9 cellular contexts compared by ENCODE assay signal in the genomic region with DNA sequence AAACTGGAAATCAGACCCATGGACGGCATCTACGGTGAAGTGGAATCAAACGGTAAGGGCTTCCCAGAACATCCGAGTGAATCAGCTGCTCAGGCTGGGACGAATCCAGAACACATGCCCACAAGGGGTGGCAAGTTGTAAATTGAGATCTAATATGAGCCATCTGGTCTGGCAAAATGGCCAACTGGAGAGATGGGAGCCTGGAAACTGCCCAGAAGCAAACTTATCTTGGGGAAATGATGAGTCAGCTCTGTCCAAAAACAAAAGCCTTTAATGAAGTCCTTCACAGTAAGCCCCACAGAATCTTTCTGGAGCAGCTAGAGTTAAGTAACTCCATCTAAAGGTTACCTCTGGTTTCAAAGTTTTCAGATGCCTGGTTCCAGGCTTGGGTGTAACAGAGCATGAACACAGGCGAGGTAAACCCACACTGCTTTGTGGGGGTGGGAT. TPM values are rescaled to one million over a fixed set of nuclear protein-coding genes. Genes with fewer than 3 reads are reported as not detected.
DNase-seq lines count a peak whose midpoint lies in the region; ATAC-seq, FAIRE-seq and TF ChIP-seq lines count a peak whose summit lies in the region.
"Had no signal": no experiment of that assay in that cellular context is flagged by ENCODE, and none has a peak within 500 bp of the region (broad histone marks: within the 10 kb centered on the region; RNA-seq: fewer than 3 reads in every experiment).

No MANE protein-coding gene starts in this region.

- H3K27ac ChIP-seq in K562 (ENCODE audit: extremely low read depth, low read depth, low read length) (no peak overlapping the region), tibial nerve (peak overlapping the region in 3 of 4 donors; percentile 35 to 73 (median 67))

- H3K9me3 Mint-ChIP-seq in activated CD4-positive, alpha-beta T cell treated with anti-CD3 and anti-CD28 coated beads, Interleukin-2, amount 10 ng/mL, durations not matched to agents 24 days and 14 days = no peaks in the 10 kb centered on the region
- H3K9me3 Mint-ChIP-seq: memory B cell had no signal

- no peak for TF ChIP-seq POLR2A in K562 (conservative IDR thresholded peaks at IDR 0.05)
- no peak for TF ChIP-seq POLR2A in tibial nerve (IDR thresholded peaks at IDR 0.05)

- H3K27me3 Mint-ChIP-seq in activated CD4-positive, alpha-beta T cell treated with anti-CD3 and anti-CD28 coated beads, Interleukin-2, amount 10 ng/mL, durations not matched to agents 24 days and 14 days = peaks cover 3% of the 10 kb centered on the region

- TF ChIP-seq CTCF in K562 (IDR thresholded peaks at IDR 0.05 in 2 of 3, conservative IDR thresholded peaks at IDR 0.05 in 1 of 3; ENCODE audit: insufficient read depth in 2 of 3, low read depth in 1 of 3, low read length in 3 of 3) (no peak), tibial nerve (IDR thresholded peaks at IDR 0.05) (no peak)

- peak; percentile 63 for ATAC-seq in K562
- ATAC-seq in GM18870 (IDR thresholded peaks at IDR 0.05; ENCODE audit: unreplicated experiment) = no peak
- ATAC-seq in GM19397 (IDR thresholded peaks at IDR 0.05; ENCODE audit: unreplicated experiment) = no peak

- H3K9ac ChIP-seq in K562 (ENCODE audit: insufficient read depth in 1 of 2, low read depth in 2 of 2, low read length in 2 of 2) = no peak overlapping the region

- in situ Hi-C loops in K562 (cut with MboI) = no loop called here

- H3K4me3 Mint-ChIP-seq in activated CD4-positive, alpha-beta T cell treated with anti-CD3 and anti-CD28 coated beads, Interleukin-2, amount 10 ng/mL, durations not matched to agents 24 days and 14 days = no peak overlapping the region
- H3K4me3 Mint-ChIP-seq: memory B cell had no signal

- H3K36me3 ChIP-seq in K562 (ENCODE audit: control insufficient read depth, insufficient read depth, low read length) = no peaks in the 10 kb centered on the region
- H3K36me3 ChIP-seq in tibial nerve = no peaks in the 10 kb centered on the region

- WGBS in K562 (ENCODE audit: insufficient coverage, low coverage, missing lambda C conversion rate) = 11% methylated on average over 6 of the region's 6 CpGs
- WGBS in tibial nerve, 2 donors = 62 to 76% methylated on average over 6 of the region's 6 CpGs

- H3K36me3 Mint-ChIP-seq in activated CD4-positive, alpha-beta T cell treated with anti-CD3 and anti-CD28 coated beads, Interleukin-2, amount 10 ng/mL, durations not matched to agents 24 days and 14 days (ENCODE audit: low read depth) = no peaks in the 10 kb centered on the region
- H3K36me3 Mint-ChIP-seq: memory B cell had no signal

- no peaks in the 10 kb centered on the region for H3K79me2 ChIP-seq in K562 (ENCODE audit: control insufficient read depth, insufficient read depth, low read length)

- H3K9me3 ChIP-seq in K562 (replicated peaks; ENCODE audit: control insufficient read depth, insufficient read depth, low read depth, low read length) (no peaks in the 10 kb centered on the region), tibial nerve (no peaks in the 10 kb centered on the region)

- H3K4me1 Mint-ChIP-seq in activated CD4-positive, alpha-beta T cell treated with anti-CD3 and anti-CD28 coated beads, Interleukin-2, amount 10 ng/mL, durations not matched to agents 24 days and 14 days = no peaks in the 10 kb centered on the region

- no peak overlapping the region for H3K27ac Mint-ChIP-seq in activated CD4-positive, alpha-beta T cell treated with anti-CD3 and anti-CD28 coated beads, Interleukin-2, amount 10 ng/mL, durations not matched to agents 24 days and 14 days
- H3K27ac Mint-ChIP-seq: memory B cell had no signal

- H3K4me1 ChIP-seq in K562 (replicated peaks in 1 of 2; ENCODE audit: control insufficient read depth in 2 of 2, insufficient read depth in 2 of 2, low read length in 2 of 2) (peaks cover 15 to 27% of the 10 kb centered on the region in 2 experiments), tibial nerve (peaks cover 0 to 85% (median 19%) of the 10 kb centered on the region in 4 donors)

- peak; percentile 86 for FAIRE-seq in K562 (lab: Jason Lieb, UNC)

- H2AFZ ChIP-seq in K562 (ENCODE audit: low read depth, low read length) = peak overlapping the region; percentile 83

- H3K27me3 ChIP-seq in K562 (ENCODE audit: control insufficient read depth in 2 of 2, insufficient read depth in 2 of 2, low read length in 2 of 2) (no peaks in the 10 kb centered on the region), tibial nerve (no peaks in the 10 kb centered on the region)

- no peaks in the 10 kb centered on the region for H4K20me1 ChIP-seq in K562 (replicated peaks; ENCODE audit: control insufficient read depth, insufficient read depth, low read length)

- BruUV-seq in K562 (replicated peaks; lab: Mats Ljungman, UMichigan) = no TSS peak

- POLR2A ChIA-PET in K562 (lab: Yijun Ruan, JAX) = interaction anchor here (0.7 to 2.0 kb wide), 6 partner anchors 10 to 286 kb away, joined by 3 to 21 read pairs (median 4); a partner anchor contains a TSS

- CTCF ChIA-PET in K562 (lab: Yijun Ruan, JAX; ENCODE audit: low intra/inter-chr PET ratio) = interaction anchor here (1.8 kb wide), 1 partner anchor 293 kb away, joined by 4 read pairs; no protein-coding TSS in a partner anchor

- DNase-seq in LHCN-M2 (ENCODE audit: low read depth) (peak; percentile 97), K562 (ENCODE audit: extremely low read depth in 1 of 4, low spot score in 3 of 4) (peak; percentile 40 to 68 (median 51)), left kidney (ENCODE audit: low read depth, low spot score) (peak; percentile 74), tibial nerve (ENCODE audit: low spot score in 2 of 2) (no peak)
- DNase-seq in activated CD4-positive, alpha-beta T cell treated with anti-CD3 and anti-CD28 coated beads, Interleukin-2, amount 10 ng/mL, durations not matched to agents 24 days and 14 days = no peak
- no peak for DNase-seq in activated CD8-positive, alpha-beta memory T cell treated with anti-CD3 and anti-CD28 coated beads for 24 hours

- intact Hi-C loops in K562 (cut with micrococcal nuclease) = no loop called here
- intact Hi-C loops in activated CD4-positive, alpha-beta T cell treated with anti-CD3 and anti-CD28 coated beads, Interleukin-2, amount 10 ng/mL, durations not matched to agents 24 days and 14 days (cut with micrococcal nuclease) = no loop called here

- peak overlapping the region; percentile 59 for H3K4me2 ChIP-seq in K562 (ENCODE audit: insufficient read depth, low read length)

- H3K4me3 ChIP-seq in K562 = no peak overlapping the region
- H3K4me3 ChIP-seq in tibial nerve = no peak overlapping the region

- no peak for TF ChIP-seq RAD21 in K562 (CRISPR knock-in tag; conservative IDR thresholded peaks at IDR 0.05 in 1 of 2, IDR thresholded peaks at IDR 0.05 in 1 of 2)

- TF ChIP-seq EP300 in K562 (IDR thresholded peaks at IDR 0.05; ENCODE audit: low read length) (0 out of 2 replicates have a peak, but pooled peaks have one; percentile 7), tibial nerve (IDR thresholded peaks at IDR 0.05) (no peak)

- H3K9me1 ChIP-seq in K562 (ENCODE audit: control insufficient read depth, insufficient read depth, low read length) = no peaks in the 10 kb centered on the region

RNA-seq across cellular contexts. Expression of a gene that starts 10.6 kb away (rescaled TPM):
- total RNA-seq in LHCN-M2 (2014; rRNA removed) (407 and 426 TPM in 2 replicates), K562 (2014; rRNA removed) (272 and 273 TPM in 2 replicates), K562 (2014; rRNA removed; fragmentation: Illumina TruSeq; extraction: Trizol) (690 and 726 TPM in 2 replicates), K562 (2015; rRNA removed; fragmentation: Illumina TruSeq; extraction: Trizol) (537 and 597 TPM in 2 replicates), K562 (2021) (434 and 437 TPM in 2 replicates), tibial nerve (100 to 1,000 TPM; 130 to 178 (median 146) TPM)
- 181 TPM for polyA plus RNA-seq in LHCN-M2 (2012)
- total RNA-seq in K562 (2011; cell fraction: chromatin; rRNA removed; ENCODE audit: low replicate concordance) = 83.3 and 146 TPM in 2 replicates
- 43.4 and 63.3 TPM in 2 replicates for total RNA-seq in K562 (2011; cell fraction: nucleolus; rRNA removed)
- 146 and 277 TPM in 2 replicates for total RNA-seq in K562 (2011; cell fraction: nucleoplasm; rRNA removed)
- polyA plus RNA-seq in K562 (2011; rRNA removed) (836 and 1,016 TPM in 2 replicates), K562 (2014; fragmentation: Illumina TruSeq; extraction: Trizol) (557 and 668 TPM in 2 replicates), K562 (2014; fragmentation: Nextera tagmentation; extraction: Ambion mirVana) (1,000 to 10,000 TPM; 1,645 to 1,892 TPM), K562 (2014; rRNA removed) (502 and 509 TPM in 2 replicates)
- 227 and 688 TPM in 2 replicates for polyA plus RNA-seq in K562 (2011; cell fraction: cytosol; rRNA removed)
- polyA plus RNA-seq in K562 (2011; cell fraction: nucleus; rRNA removed) = 227 and 377 TPM in 2 replicates
- 392 and 460 TPM in 2 replicates for polyA plus RNA-seq in K562 (2012)
- polyA minus RNA-seq in K562 (2011; rRNA and poly(A)+ RNA removed) = 359 and 411 TPM in 2 replicates
- polyA minus RNA-seq in K562 (2011; cell fraction: cytosol; rRNA and poly(A)+ RNA removed) = 148 and 171 TPM in 2 replicates
- polyA minus RNA-seq in K562 (2011; cell fraction: nucleus; rRNA and poly(A)+ RNA removed) = 33.3 and 80.0 TPM in 2 replicates
- 232 and 244 TPM in 2 replicates for total RNA-seq in activated CD4-positive, alpha-beta T cell treated with anti-CD3 and anti-CD28 coated beads, Interleukin-2, amount 10 ng/mL, durations not matched to agents 24 days and 14 days

RNA-seq across cellular contexts. Expression of a gene that starts 42.9 kb away (rescaled TPM):
- total RNA-seq in LHCN-M2 (2014; rRNA removed) = 13.3 and 18.0 TPM in 2 replicates
- 72.7 TPM for polyA plus RNA-seq in LHCN-M2 (2012)
- total RNA-seq in K562 (2011; cell fraction: chromatin; rRNA removed; ENCODE audit: low replicate concordance) = 16.4 and 37.6 TPM in 2 replicates
- 26.8 and 35.4 TPM in 2 replicates for total RNA-seq in K562 (2011; cell fraction: nucleolus; rRNA removed)
- total RNA-seq in K562 (2011; cell fraction: nucleoplasm; rRNA removed) = 21.5 and 25.0 TPM in 2 replicates
- total RNA-seq in K562 (2014; rRNA removed) = 8.0 and 11.6 TPM in 2 replicates
- total RNA-seq in K562 (2014; rRNA removed; fragmentation: Illumina TruSeq; extraction: Trizol) = 4.7 and 5.1 TPM in 2 replicates
- 6.7 and 7.6 TPM in 2 replicates for total RNA-seq in K562 (2015; rRNA removed; fragmentation: Illumina TruSeq; extraction: Trizol)
- total RNA-seq in K562 (2021) = 18.5 and 21.1 TPM in 2 replicates
- polyA plus RNA-seq in K562 (2011; rRNA removed) = 4.0 and 11.2 TPM in 2 replicates
- 4.7 and 5.2 TPM in 2 replicates for polyA plus RNA-seq in K562 (2011; cell fraction: cytosol; rRNA removed)
- 6.3 and 7.3 TPM in 2 replicates for polyA plus RNA-seq in K562 (2011; cell fraction: nucleus; rRNA removed)
- 26.2 and 32.9 TPM in 2 replicates for polyA plus RNA-seq in K562 (2012)
- polyA plus RNA-seq in K562 (2014; fragmentation: Illumina TruSeq; extraction: Trizol) = 21.9 and 27.0 TPM in 2 replicates
- under 1 TPM; 0.21 to 0.48 TPM for polyA plus RNA-seq in K562 (2014; fragmentation: Nextera tagmentation; extraction: Ambion mirVana)
- polyA plus RNA-seq in K562 (2014; rRNA removed) = 7.5 and 8.8 TPM in 2 replicates
- polyA minus RNA-seq in K562 (2011; rRNA and poly(A)+ RNA removed) = 3.6 and 4.8 TPM in 2 replicates
- polyA minus RNA-seq in K562 (2011; cell fraction: cytosol; rRNA and poly(A)+ RNA removed) = 6.6 and 10.0 TPM in 2 replicates
- polyA minus RNA-seq in K562 (2011; cell fraction: nucleus; rRNA and poly(A)+ RNA removed) = 5.0 and 6.2 TPM in 2 replicates
- 100 to 1,000 TPM in 3 of 4 donors, 10 to 100 TPM in 1; 80.1 to 203 (median 133) TPM for total RNA-seq in tibial nerve
- 1.6 and 1.8 TPM in 2 replicates for total RNA-seq in activated CD4-positive, alpha-beta T cell treated with anti-CD3 and anti-CD28 coated beads, Interleukin-2, amount 10 ng/mL, durations not matched to agents 24 days and 14 days

Comparison
In these comparisons a context has a peak if more than half of its experiments do, and no peak if none do; other contexts are left out.
1. DNase-seq: peak in LHCN-M2 (single experiment), K562 (4 of 4) and left kidney (single experiment); none in tibial nerve (0 of 2), activated CD4-positive, alpha-beta T cell treated with anti-CD3 and anti-CD28 coated beads, Interleukin-2, amount 10 ng/mL, durations not matched to agents 24 days and 14 days (single experiment) and activated CD8-positive, alpha-beta memory T cell treated with anti-CD3 and anti-CD28 coated beads for 24 hours (single experiment).